ENCODE assay signal across 8 cellular contexts in genomic region chr19:10625762-10626138, GRCh38. TPM values are rescaled to one million over a fixed set of nuclear protein-coding genes. Genes with fewer than 3 reads are reported as not detected.
DNase-seq lines count a peak whose midpoint lies in the region; ATAC-seq and TF ChIP-seq lines count a peak whose summit lies in the region.

No MANE protein-coding gene starts in this region.

- no peak for TF ChIP-seq POLR2A in testis (IDR thresholded peaks at IDR 0.05)

- TF ChIP-seq CTCF in PC-9 (conservative IDR thresholded peaks at IDR 0.05) (no peak), lung (IDR thresholded peaks at IDR 0.05; ENCODE audit: control extremely low read depth, extremely low read depth) (no peak), testis (IDR thresholded peaks at IDR 0.05) (no peak)

- H3K79me2 ChIP-seq in PC-9 (ENCODE audit: low read depth) = peaks cover 39% of the 10 kb centered on the region

- H3K27ac ChIP-seq in PC-9 (peak overlapping the region; percentile 56), ectodermal cell (ENCODE audit: insufficient read depth, low read depth, low read length, poor library complexity, severe bottlenecking) (peak overlapping the region; percentile 86), lung (ENCODE audit: low read depth in 1 of 2, low read length in 1 of 2) (peak overlapping the region; percentile 50 to 90), testis (peak overlapping the region; percentile 91 to 92)

- 18 to 25% methylated on average over 10 of the region's 10 CpGs for WGBS in ectodermal cell, 2 experiments
- 49 to 73% methylated on average over 10 of the region's 10 CpGs for WGBS in lung, 2 donors
- 8 to 30% methylated on average over 10 of the region's 10 CpGs for WGBS in testis, 2 donors

- H4K20me1 ChIP-seq in PC-9 (ENCODE audit: insufficient read depth) = no peaks in the 10 kb centered on the region

- POLR2A ChIA-PET in PC-9 (lab: Charles Lee; ENCODE audit: unreplicated experiment) = interaction anchor here (0.6 kb wide), 1 partner anchor 32 kb away, joined by 4 read pairs; no protein-coding TSS in a partner anchor

- peak overlapping the region; percentile 88 for H3K4me2 ChIP-seq in PC-9

- no peaks in the 10 kb centered on the region for H3K9me3 ChIP-seq in PC-9 (ENCODE audit: insufficient read depth, low read depth)
- H3K9me3 ChIP-seq in ectodermal cell (ENCODE audit: control insufficient read depth, low read length) = no peaks in the 10 kb centered on the region
- no peaks in the 10 kb centered on the region for H3K9me3 ChIP-seq in lung (ENCODE audit: control insufficient read depth in 2 of 2, insufficient read depth in 1 of 2, low read length in 1 of 2)
- no peaks in the 10 kb centered on the region for H3K9me3 ChIP-seq in testis

- CTCF ChIA-PET in PC-9 (lab: Charles Lee) = no interaction called here

- ATAC-seq in lung (ENCODE audit: insufficient read depth, low FRiP score) (no peak), GM18519 (IDR thresholded peaks at IDR 0.05; ENCODE audit: low FRiP score, unreplicated experiment) (no peak), GM21515 (IDR thresholded peaks at IDR 0.05; ENCODE audit: unreplicated experiment) (no peak)

- TSS peak; percentile 62 for BruUV-seq in PC-9 (replicated peaks; lab: Mats Ljungman, UMichigan)

- no peaks in the 10 kb centered on the region for H3K9me2 ChIP-seq in PC-9 (ENCODE audit: insufficient read depth)

- H3K4me1 ChIP-seq in PC-9 (replicated peaks; ENCODE audit: insufficient read depth) (peaks cover 61% of the 10 kb centered on the region), ectodermal cell (ENCODE audit: control insufficient read depth, insufficient read depth, low read length) (peaks cover 4% of the 10 kb centered on the region), lung (ENCODE audit: control insufficient read depth in 2 of 2, insufficient read depth in 2 of 2, low read length in 2 of 2) (peaks cover 0 to 13% of the 10 kb centered on the region in 2 donors), testis (peaks cover 12% of the 10 kb centered on the region)

- intact Hi-C loops in PC-9 (cut with micrococcal nuclease; ENCODE audit: unreplicated experiment) = loop anchor here (1.0 to 2.0 kb wide), 3 partner anchors 8 to 39 kb away; partner anchors contain the start of gene AP1M2
- intact Hi-C loops in testis (cut with DNase I; ENCODE audit: low total_unique reads) = no loop called here

- H3K4me3 ChIP-seq in PC-9 (peak overlapping the region; percentile 83), ectodermal cell (ENCODE audit: insufficient read depth, low read depth, low read length) (peak overlapping the region; percentile 50), lung (peak overlapping the region; percentile 71), testis (peak overlapping the region; percentile 56 to 77)

- H3K36me3 ChIP-seq in PC-9 (ENCODE audit: low read depth) (peaks cover 13% of the 10 kb centered on the region), ectodermal cell (ENCODE audit: control insufficient read depth, insufficient read depth, low read length) (peaks cover 10% of the 10 kb centered on the region), lung (ENCODE audit: control insufficient read depth in 2 of 2, insufficient read depth in 2 of 2, low read length in 2 of 2) (peaks cover 3 to 18% of the 10 kb centered on the region in 2 donors), testis (ENCODE audit: low read depth, missing control alignments) (no peaks in the 10 kb centered on the region)

- DNase-seq in PC-9 (no peak), lung (ENCODE audit: low spot score) (no peak), testis (no peak)
- DNase-seq in effector CD8-positive, alpha-beta T cell (lab: John Stamatoyannopoulos, UW) = no peak
- no peak for DNase-seq in activated CD4-positive, alpha-beta T cell treated with anti-CD3 and anti-CD28 coated beads for 1 hour

- H2AFZ ChIP-seq in PC-9 = peak overlapping the region; percentile 72

- H3K27me3 ChIP-seq in PC-9 (ENCODE audit: insufficient read depth, low read depth) (no peaks in the 10 kb centered on the region), ectodermal cell (ENCODE audit: control insufficient read depth, insufficient read depth, low read length, poor library complexity, severe bottlenecking) (no peaks in the 10 kb centered on the region), lung (ENCODE audit: control insufficient read depth, insufficient read depth) (no peaks in the 10 kb centered on the region), testis (no peaks in the 10 kb centered on the region)

- H3F3A ChIP-seq in PC-9 (ENCODE audit: insufficient read depth, low read depth) = peaks cover 17% of the 10 kb centered on the region; the same call in 1 of the 2 replicates

RNA-seq across cellular contexts. Expression of gene SLC44A2, which starts 0.4 kb away (rescaled TPM):
- total RNA-seq in PC-9 (2021) = 205 and 239 TPM in 2 replicates
- polyA plus RNA-seq in ectodermal cell (2013, experiment 1 of 4) = 184 TPM
- 199 TPM for polyA plus RNA-seq in ectodermal cell (2013, experiment 2 of 4)
- polyA plus RNA-seq in ectodermal cell (2013, experiment 3 of 4) = 149 TPM
- polyA plus RNA-seq in ectodermal cell (2013, experiment 4 of 4) = 159 TPM
- total RNA-seq in lung = 100 to 1,000 TPM; 115 to 173 TPM
- 100 to 1,000 TPM in 1 of 2 donors, 10 to 100 TPM in 1; 83.6 to 122 TPM for polyA plus RNA-seq in lung
- total RNA-seq in testis = 100 to 1,000 TPM; 360 to 463 TPM
- polyA plus RNA-seq in testis (ENCODE audit: insufficient read depth, low read depth, low replicate concordance) = 268 TPM

RNA-seq across cellular contexts. Expression of gene ILF3, which starts 28.4 kb away (rescaled TPM):
- total RNA-seq in PC-9 (2021) (242 and 326 TPM in 2 replicates), lung (100 to 1,000 TPM; 146 to 225 TPM), testis (100 to 1,000 TPM; 246 to 253 TPM)
- 641 TPM for polyA plus RNA-seq in ectodermal cell (2013, experiment 1 of 4)
- polyA plus RNA-seq in ectodermal cell (2013, experiment 2 of 4) = 669 TPM
- 454 TPM for polyA plus RNA-seq in ectodermal cell (2013, experiment 3 of 4)
- polyA plus RNA-seq in ectodermal cell (2013, experiment 4 of 4) = 486 TPM
- polyA plus RNA-seq in lung (100 to 1,000 TPM; 105 to 117 TPM), testis (ENCODE audit: insufficient read depth, low read depth, low replicate concordance) (263 TPM)

RNA-seq across cellular contexts. Expression of gene AP1M2, which starts 38.6 kb away (rescaled TPM):
- total RNA-seq in PC-9 (2021) (94.5 and 126 TPM in 2 replicates), lung (10 to 100 TPM; 40.2 to 57.6 TPM), testis (1 to 10 TPM; 6.9 to 7.7 TPM)
- polyA plus RNA-seq in ectodermal cell (2013, experiment 1 of 4) = 2.0 TPM
- 2.9 TPM for polyA plus RNA-seq in ectodermal cell (2013, experiment 2 of 4)
- polyA plus RNA-seq in ectodermal cell (2013, experiment 3 of 4) = 3.9 TPM
- 2.3 TPM for polyA plus RNA-seq in ectodermal cell (2013, experiment 4 of 4)
- polyA plus RNA-seq in lung (10 to 100 TPM; 31.6 to 70.9 TPM), testis (ENCODE audit: insufficient read depth, low read depth, low replicate concordance) (23.3 TPM)

RNA-seq across cellular contexts. Expression of gene CDKN2D, which starts 57.0 kb away (rescaled TPM):
- total RNA-seq in PC-9 (2021) = 8.3 and 10.1 TPM in 2 replicates
- 3.8 TPM for polyA plus RNA-seq in ectodermal cell (2013, experiment 1 of 4)
- polyA plus RNA-seq in ectodermal cell (2013, experiment 2 of 4) = 2.3 TPM
- 3.6 TPM for polyA plus RNA-seq in ectodermal cell (2013, experiment 3 of 4)
- polyA plus RNA-seq in ectodermal cell (2013, experiment 4 of 4) = 5.0 TPM
- total RNA-seq in lung = 10 to 100 TPM; 12.5 to 14.3 TPM
- polyA plus RNA-seq in lung = 10 to 100 TPM; 13.5 to 74.9 TPM
- 10 to 100 TPM; 30.6 to 37.2 TPM for total RNA-seq in testis
- 57.7 TPM for polyA plus RNA-seq in testis (ENCODE audit: insufficient read depth, low read depth, low replicate concordance)

RNA-seq across cellular contexts. Expression of gene KRI1, which starts 59.9 kb away (rescaled TPM):
- total RNA-seq in PC-9 (2021) (24.5 and 27.0 TPM in 2 replicates), lung (10 to 100 TPM; 12.8 to 26.0 TPM), testis (10 to 100 TPM; 33.7 to 34.6 TPM)
- 44.1 TPM for polyA plus RNA-seq in ectodermal cell (2013, experiment 1 of 4)
- 39.5 TPM for polyA plus RNA-seq in ectodermal cell (2013, experiment 2 of 4)
- polyA plus RNA-seq in ectodermal cell (2013, experiment 3 of 4) = 36.2 TPM
- polyA plus RNA-seq in ectodermal cell (2013, experiment 4 of 4) = 33.4 TPM
- polyA plus RNA-seq in lung (10 to 100 TPM; 16.6 to 21.5 TPM), testis (ENCODE audit: insufficient read depth, low read depth, low replicate concordance) (48.3 TPM)

Comparison
In these comparisons a context has a peak if more than half of its experiments do, and no peak if none do; other contexts are left out.
1. RNA of gene AP1M2, which starts 38.6 kb away (total RNA-seq): 94.5 to 126 TPM in PC-9 and 40.2 to 57.6 TPM in lung; 6.9 to 7.7 TPM in testis; every median in the first group is over 4 times any median in the second.
2. Peak in every context shown above with its lines, with median percentiles within 50 percentile points of each other: H3K27ac ChIP-seq and H3K4me3 ChIP-seq.